ENCODE assay signal across 17 cellular contexts in genomic region chr4:7962609-7963508, GRCh38. TPM values are rescaled to one million over a fixed set of nuclear protein-coding genes. Genes with fewer than 3 reads are reported as not detected.
DNase-seq lines count a peak whose midpoint lies in the region; ATAC-seq and TF ChIP-seq lines count a peak whose summit lies in the region.
"Had no signal": no experiment of that assay in that cellular context is flagged by ENCODE, and none has a peak within 500 bp of the region (broad histone marks: within the 10 kb centered on the region; RNA-seq: fewer than 3 reads in every experiment).

No MANE protein-coding gene starts in this region.

- peaks cover 62 to 76% (median 70%) of the 10 kb centered on the region in 10 experiments for H3K4me1 ChIP-seq in BLaER1 treated with 17β-estradiol and CSF1 and Interleukin-3, amounts not matched to agents 10 nM and 100 nM
- no peaks in the 10 kb centered on the region for H3K4me1 ChIP-seq in MM.1S (ENCODE audit: low read length)
- H3K4me1 ChIP-seq: colonic mucosa had no signal

- POLR2A ChIA-PET in activated naive CD8-positive, alpha-beta T cell treated with anti-CD3 and anti-CD28 coated beads, Interleukin-2, amount 10 ng/mL, durations not matched to agents 7 days and 5 days (lab: Charles Lee) = interaction anchor here (0.6 kb wide), 1 partner anchor 15 kb away, joined by 3 read pairs; no protein-coding TSS in a partner anchor

- peaks cover 60% of the 10 kb centered on the region for H3K4me1 Mint-ChIP-seq in activated CD4-positive, alpha-beta T cell treated with anti-CD3 and anti-CD28 coated beads, Interleukin-2, amount 10 ng/mL, durations not matched to agents 24 days and 14 days
- peaks cover 35% of the 10 kb centered on the region for H3K4me1 Mint-ChIP-seq in activated naive CD8-positive, alpha-beta T cell treated with anti-CD3 and anti-CD28 coated beads, Interleukin-2, amount 10 ng/mL, durations not matched to agents 7 days and 5 days
- peaks cover 56% of the 10 kb centered on the region for H3K4me1 Mint-ChIP-seq in mesothelial cell of epicardium

- peak overlapping the region; percentile 49 for H3K4me3 Mint-ChIP-seq in activated CD4-positive, alpha-beta T cell treated with anti-CD3 and anti-CD28 coated beads, Interleukin-2, amount 10 ng/mL, durations not matched to agents 24 days and 14 days
- no peak overlapping the region for H3K4me3 Mint-ChIP-seq in activated naive CD8-positive, alpha-beta T cell treated with anti-CD3 and anti-CD28 coated beads, Interleukin-2, amount 10 ng/mL, durations not matched to agents 7 days and 5 days
- H3K4me3 Mint-ChIP-seq in mesothelial cell of epicardium = no peak overlapping the region
- H3K4me3 Mint-ChIP-seq: activated T-cell treated with anti-CD3 and anti-CD28 coated beads, Interleukin-2, amount 50 U/mL, for 4 hours had no signal

- H3K27ac Mint-ChIP-seq in activated CD4-positive, alpha-beta T cell treated with anti-CD3 and anti-CD28 coated beads, Interleukin-2, amount 10 ng/mL, durations not matched to agents 24 days and 14 days = peak overlapping the region; percentile 77
- H3K27ac Mint-ChIP-seq in activated naive CD8-positive, alpha-beta T cell treated with anti-CD3 and anti-CD28 coated beads, Interleukin-2, amount 10 ng/mL, durations not matched to agents 7 days and 5 days = peak overlapping the region; percentile 35
- H3K27ac Mint-ChIP-seq in mesothelial cell of epicardium = peak overlapping the region; percentile 92

- H3F3A ChIP-seq in MM.1S (ENCODE audit: insufficient read depth, low read length) = no peaks in the 10 kb centered on the region

- peak overlapping the region; percentile 26 to 87 (median 56); a peak in 18 of 22 replicates for H3K4me2 ChIP-seq in BLaER1 treated with 17β-estradiol and CSF1 and Interleukin-3, amounts not matched to agents 10 nM and 100 nM
- H3K4me2 ChIP-seq in MM.1S (ENCODE audit: low read depth, low read length) = no peak overlapping the region

- H3K9me3 ChIP-seq in BLaER1 treated with 17β-estradiol and CSF1 and Interleukin-3, amounts not matched to agents 10 nM and 100 nM (replicated peaks in 1 of 11) = no peaks in the 10 kb centered on the region
- H3K9me3 ChIP-seq in MM.1S (replicated peaks; ENCODE audit: insufficient read depth, low read length) = no peaks in the 10 kb centered on the region
- H3K9me3 ChIP-seq: colonic mucosa, left lung, neutrophil, vagina had no signal

- H3K27me3 Mint-ChIP-seq in activated CD4-positive, alpha-beta T cell treated with anti-CD3 and anti-CD28 coated beads, Interleukin-2, amount 10 ng/mL, durations not matched to agents 24 days and 14 days = peaks cover 3% of the 10 kb centered on the region
- peaks cover 10% of the 10 kb centered on the region for H3K27me3 Mint-ChIP-seq in activated naive CD8-positive, alpha-beta T cell treated with anti-CD3 and anti-CD28 coated beads, Interleukin-2, amount 10 ng/mL, durations not matched to agents 7 days and 5 days
- no peaks in the 10 kb centered on the region for H3K27me3 Mint-ChIP-seq in mesothelial cell of epicardium (ENCODE audit: low read depth)

- no peak for ATAC-seq in activated naive CD8-positive, alpha-beta T cell treated with anti-CD3 and anti-CD28 coated beads, Interleukin-2, amount 10 ng/mL, durations not matched to agents 7 days and 5 days (ENCODE audit: low read depth)
- ATAC-seq: activated T-cell treated with anti-CD3 and anti-CD28 coated beads, Interleukin-2, amount 50 U/mL, for 4 hours; left lung had no signal

- peaks cover 3% of the 10 kb centered on the region for H3K36me3 Mint-ChIP-seq in activated CD4-positive, alpha-beta T cell treated with anti-CD3 and anti-CD28 coated beads, Interleukin-2, amount 10 ng/mL, durations not matched to agents 24 days and 14 days (ENCODE audit: low read depth)
- peaks cover 1% of the 10 kb centered on the region for H3K36me3 Mint-ChIP-seq in activated naive CD8-positive, alpha-beta T cell treated with anti-CD3 and anti-CD28 coated beads, Interleukin-2, amount 10 ng/mL, durations not matched to agents 7 days and 5 days
- no peaks in the 10 kb centered on the region for H3K36me3 Mint-ChIP-seq in mesothelial cell of epicardium

- no peak overlapping the region for H3K4me3 ChIP-seq in BLaER1 treated with 17β-estradiol and CSF1 and Interleukin-3, amounts not matched to agents 10 nM and 100 nM
- no peak overlapping the region for H3K4me3 ChIP-seq in MM.1S (ENCODE audit: low read length)
- H3K4me3 ChIP-seq: colonic mucosa, left lung, vagina had no signal

- no peaks in the 10 kb centered on the region for H3K36me3 ChIP-seq in BLaER1 treated with 17β-estradiol and CSF1 and Interleukin-3, amounts not matched to agents 10 nM and 100 nM
- H3K36me3 ChIP-seq in MM.1S (replicated peaks; ENCODE audit: insufficient read depth, low read length) = no peaks in the 10 kb centered on the region
- H3K36me3 ChIP-seq: colonic mucosa, left lung, neutrophil, vagina had no signal

- H2AFZ ChIP-seq in MM.1S (ENCODE audit: low read length) = no peak overlapping the region

- no peak for DNase-seq in activated CD4-positive, alpha-beta T cell treated with anti-CD3 and anti-CD28 coated beads, Interleukin-2, amount 10 ng/mL, durations not matched to agents 24 days and 14 days
- no peak for DNase-seq in activated CD4-positive, alpha-beta T cell treated with anti-CD3 and anti-CD28 coated beads, Interleukin-2, amount 50 U/mL, for 4 hours
- no peak for DNase-seq in activated naive CD8-positive, alpha-beta T cell treated with anti-CD3 and anti-CD28 coated beads, Interleukin-2, amount 10 ng/mL, durations not matched to agents 7 days and 5 days
- DNase-seq in mesothelial cell of epicardium (ENCODE audit: low spot score in 2 of 2, unreplicated experiment in 2 of 2) (no peak), iPS-NIHi11 (ENCODE audit: low spot score) (no peak), MM.1S (no peak)
- no peak for DNase-seq in stimulated activated CD4-positive, alpha-beta T cell treated with anti-CD3 and anti-CD28 coated beads, Interleukin-2, amount 100 ng/mL, for 24 hours
- DNase-seq: activated CD4-positive, alpha-beta T cell treated with anti-CD3 and anti-CD28 coated beads, Interleukin-2, amount 50 U/mL, for 1 hour; activated T-cell treated with anti-CD3 and anti-CD28 coated beads, Interleukin-2, amount 50 U/mL, for 4 hours; colonic mucosa; left lung; NCI-H1436; NCI-H526 treated with DMSO at 0.1 percent for 48 hours; stimulated activated CD4-positive, alpha-beta T cell treated with anti-CD3 and anti-CD28 coated beads, Interleukin-4, amount 100 ng/mL, for 4 hours had no signal

- intact Hi-C loops in activated CD4-positive, alpha-beta T cell treated with anti-CD3 and anti-CD28 coated beads, Interleukin-2, amount 10 ng/mL, durations not matched to agents 24 days and 14 days (cut with micrococcal nuclease) = no loop called here

- TF ChIP-seq CTCF in mesothelial cell of epicardium (IDR thresholded peaks at IDR 0.05; ENCODE audit: unreplicated experiment) (no peak), MM.1S (IDR thresholded peaks at IDR 0.05; ENCODE audit: low read length) (no peak)

- no peaks in the 10 kb centered on the region for H3K79me2 ChIP-seq in MM.1S (ENCODE audit: low read length)

- H3K9me3 Mint-ChIP-seq in activated CD4-positive, alpha-beta T cell treated with anti-CD3 and anti-CD28 coated beads, Interleukin-2, amount 10 ng/mL, durations not matched to agents 24 days and 14 days = no peaks in the 10 kb centered on the region
- H3K9me3 Mint-ChIP-seq in activated naive CD8-positive, alpha-beta T cell treated with anti-CD3 and anti-CD28 coated beads, Interleukin-2, amount 10 ng/mL, durations not matched to agents 7 days and 5 days = no peaks in the 10 kb centered on the region
- H3K9me3 Mint-ChIP-seq in mesothelial cell of epicardium = no peaks in the 10 kb centered on the region
- H3K9me3 Mint-ChIP-seq: activated T-cell treated with anti-CD3 and anti-CD28 coated beads, Interleukin-2, amount 50 U/mL, for 4 hours had no signal

- H3K27ac ChIP-seq in BLaER1 treated with 17β-estradiol and CSF1 and Interleukin-3, amounts not matched to agents 10 nM and 100 nM = no peak overlapping the region
- H3K27ac ChIP-seq in MM.1S (ENCODE audit: low read length) = no peak overlapping the region
- H3K27ac ChIP-seq: colonic mucosa, left lung, neutrophil, vagina had no signal

- no peaks in the 10 kb centered on the region for H3K9me2 ChIP-seq in MM.1S (replicated peaks; ENCODE audit: insufficient read depth, low read length)

- H3K27me3 ChIP-seq in BLaER1 treated with 17β-estradiol and CSF1 and Interleukin-3, amounts not matched to agents 10 nM and 100 nM = peaks cover 0 to 16% (median 0%) of the 10 kb centered on the region in 11 experiments; a peak in 7 of 22 replicates
- peaks cover 93% of the 10 kb centered on the region for H3K27me3 ChIP-seq in MM.1S (replicated peaks; ENCODE audit: insufficient read depth, low read length)
- H3K27me3 ChIP-seq: colonic mucosa, vagina had no signal

- peaks cover 0 to 22% (median 0%) of the 10 kb centered on the region in 11 experiments; a peak in 5 of 22 replicates for H4K20me1 ChIP-seq in BLaER1 treated with 17β-estradiol and CSF1 and Interleukin-3, amounts not matched to agents 10 nM and 100 nM
- H4K20me1 ChIP-seq in MM.1S (ENCODE audit: insufficient read depth, low read length) = no peaks in the 10 kb centered on the region

- no peak overlapping the region; a peak in 1 of 22 replicates for H3K9ac ChIP-seq in BLaER1 treated with 17β-estradiol and CSF1 and Interleukin-3, amounts not matched to agents 10 nM and 100 nM
- no peak overlapping the region for H3K9ac ChIP-seq in MM.1S (ENCODE audit: low read length)

RNA-seq across cellular contexts. Expression of gene AFAP1, which starts 23.2 kb away (rescaled TPM):
- 37.6 and 40.8 TPM in 2 replicates for total RNA-seq in activated CD4-positive, alpha-beta T cell treated with anti-CD3 and anti-CD28 coated beads, Interleukin-2, amount 10 ng/mL, durations not matched to agents 24 days and 14 days
- total RNA-seq in activated naive CD8-positive, alpha-beta T cell treated with anti-CD3 and anti-CD28 coated beads, Interleukin-2, amount 10 ng/mL, durations not matched to agents 7 days and 5 days = 10 to 100 TPM in 1 of 2 experiments, 1 to 10 TPM in 1; 9.9 to 12.2 TPM
- 75.4 to 82.4 TPM (median 79.1 TPM) in 3 replicates for total RNA-seq in mesothelial cell of epicardium

Comparison
In these comparisons a context has a peak if more than half of its experiments do, and no peak if none do; other contexts are left out.
1. H3K27ac Mint-ChIP-seq: peak in every context shown above with its lines; median percentile 92 in mesothelial cell of epicardium; 77 in activated CD4-positive, alpha-beta T cell treated with anti-CD3 and anti-CD28 coated beads, Interleukin-2, amount 10 ng/mL, durations not matched to agents 24 days and 14 days; 35 in activated naive CD8-positive, alpha-beta T cell treated with anti-CD3 and anti-CD28 coated beads, Interleukin-2, amount 10 ng/mL, durations not matched to agents 7 days and 5 days.